Comparison of ENCODE assay signal across 12 cellular contexts in the genomic region with DNA sequence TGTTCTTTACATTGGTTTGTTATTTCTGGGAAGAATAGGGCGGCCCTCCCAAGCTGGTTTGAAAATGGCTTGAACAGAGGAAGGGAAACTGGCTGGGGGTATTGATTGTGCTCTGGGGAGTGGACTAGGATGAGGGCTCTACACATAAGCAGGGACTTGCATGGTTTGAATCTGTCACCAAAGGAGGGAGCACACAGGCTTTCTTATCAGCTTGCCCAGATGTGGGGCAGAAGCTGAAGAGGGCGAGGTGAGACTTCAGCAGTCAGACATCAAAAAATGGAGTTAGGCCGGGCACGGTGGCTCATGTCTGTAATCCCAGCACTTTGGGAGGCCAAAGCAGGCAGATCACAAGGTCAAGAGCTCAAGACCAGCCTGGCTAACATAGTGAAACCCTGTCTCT. TPM values are rescaled to one million over a fixed set of nuclear protein-coding genes. Genes with fewer than 3 reads are reported as not detected.
DNase-seq lines count a peak whose midpoint lies in the region; ATAC-seq and TF ChIP-seq lines count a peak whose summit lies in the region.
"Had no signal": no experiment of that assay in that cellular context is flagged by ENCODE, and none has a peak within 500 bp of the region (broad histone marks: within the 10 kb centered on the region; RNA-seq: fewer than 3 reads in every experiment).

No MANE protein-coding gene starts in this region.

- no peak overlapping the region for H4K91ac ChIP-seq in H9 (ENCODE audit: insufficient read length, low read depth, low read length)

- WGBS in H9 (ENCODE audit: extremely low coverage, insufficient read length, low lambda C conversion rate) = no CpG with 5 or more reads among the region's 4 CpGs

- no peak overlapping the region for H2BK20ac ChIP-seq in H9 (ENCODE audit: low read depth, low read length, poor library complexity, severe bottlenecking)

- H3K27ac Mint-ChIP-seq in activated B cell treated with CpG ODN at 0.5 μM for 24 hours = peak overlapping the region; percentile 87
- no peak overlapping the region for H3K27ac Mint-ChIP-seq in MCF 10A (ENCODE audit: low read depth, unreplicated experiment)
- H3K27ac Mint-ChIP-seq in H9 = no peak overlapping the region

- no peaks in the 10 kb centered on the region for H3K79me1 ChIP-seq in H9 (ENCODE audit: insufficient read depth, low read depth, low read length, poor library complexity, severe bottlenecking)

- H2BK12ac ChIP-seq in H9 (ENCODE audit: insufficient read length, low read depth, low read length) = no peak overlapping the region

- peaks cover 57% of the 10 kb centered on the region for H3K4me1 Mint-ChIP-seq in activated B cell treated with CpG ODN at 0.5 μM for 24 hours
- H3K4me1 Mint-ChIP-seq in MCF 10A (ENCODE audit: insufficient read depth, unreplicated experiment) = no peaks in the 10 kb centered on the region
- peaks cover 3 to 6% of the 10 kb centered on the region in 2 experiments; a peak in 3 of 4 replicates for H3K4me1 Mint-ChIP-seq in H9

- no peak for TF ChIP-seq CTCF in activated B cell treated with CpG ODN at 0.5 μM for 24 hours (IDR thresholded peaks at IDR 0.05)
- TF ChIP-seq CTCF in MCF 10A (IDR thresholded peaks at IDR 0.05; ENCODE audit: unreplicated experiment) = no peak
- no peak for TF ChIP-seq CTCF in H9 (conservative IDR thresholded peaks at IDR 0.05)

- H3K23me2 ChIP-seq in H9 (ENCODE audit: insufficient read length, low read depth, low read length, poor library complexity, severe bottlenecking) = no peaks in the 10 kb centered on the region

- H3K4me1 ChIP-seq in H9 (ENCODE audit: insufficient read depth, low read length) = no peaks in the 10 kb centered on the region
- H3K4me1 ChIP-seq: right atrium auricular region had no signal

- intact Hi-C loops in activated B cell treated with CpG ODN at 0.5 μM for 24 hours (cut with micrococcal nuclease) = loop anchor here (2.0 to 10.0 kb wide), 7 partner anchors 105 to 1923 kb away; partner anchors contain the start of genes NAPG, RAB31, RALBP1 and VAPA
- intact Hi-C loops in left colon (cut with DNase I, micrococcal nuclease) = no loop called here
- intact Hi-C loops in MCF 10A (cut with micrococcal nuclease) = no loop called here

- H3K9ac ChIP-seq in H9 (ENCODE audit: extremely low read depth, insufficient read length, low read length) = no peak overlapping the region

- no peak overlapping the region for H3K4me2 ChIP-seq in H9 (ENCODE audit: insufficient read depth, insufficient read length, low read length)

- H3K23ac ChIP-seq in H9 (ENCODE audit: insufficient read length, low read depth, low read length) = no peak overlapping the region

- no peak overlapping the region for H2BK5ac ChIP-seq in H9 (ENCODE audit: insufficient read length, low read length)

- H3K27me3 Mint-ChIP-seq in activated B cell treated with CpG ODN at 0.5 μM for 24 hours = no peaks in the 10 kb centered on the region
- peaks cover 43% of the 10 kb centered on the region for H3K27me3 Mint-ChIP-seq in MCF 10A (ENCODE audit: insufficient read depth, unreplicated experiment)
- H3K27me3 Mint-ChIP-seq in H9 (ENCODE audit: low read depth) = peaks cover 7% of the 10 kb centered on the region; the same call in 1 of the 2 replicates

- DNase-seq in activated B cell treated with CpG ODN at 0.5 μM for 24 hours = no peak
- DNase-seq in left colon = no peak
- DNase-seq in hippocampal formation (lab: John Stamatoyannopoulos, UW) = no peak
- DNase-seq in MCF 10A (ENCODE audit: unreplicated experiment) = no peak
- no peak for DNase-seq in H9
- DNase-seq: CD4-positive, CD25-positive, alpha-beta regulatory T cell; effector memory CD4-positive, alpha-beta T cell; hypothalamus had no signal

- no peaks in the 10 kb centered on the region for H3K9me3 Mint-ChIP-seq in activated B cell treated with CpG ODN at 0.5 μM for 24 hours
- H3K9me3 Mint-ChIP-seq in MCF 10A (ENCODE audit: unreplicated experiment) = no peaks in the 10 kb centered on the region
- no peaks in the 10 kb centered on the region for H3K9me3 Mint-ChIP-seq in H9

- no peaks in the 10 kb centered on the region for H3K27me3 ChIP-seq in H9 (ENCODE audit: insufficient read depth, low read length)
- H3K27me3 ChIP-seq: right atrium auricular region had no signal

- no peak overlapping the region for H2AK5ac ChIP-seq in H9 (ENCODE audit: insufficient read length, low read length)

- BruUV-seq in MCF 10A (replicated peaks; lab: Mats Ljungman, UMichigan) = no TSS peak

- no peak overlapping the region for H4K5ac ChIP-seq in H9 (ENCODE audit: insufficient read length, low read depth, low read length)

- no peak overlapping the region for H2BK15ac ChIP-seq in H9 (ENCODE audit: low read depth, low read length)

- H3K79me2 ChIP-seq in H9 (ENCODE audit: insufficient read depth, low read length) = no peaks in the 10 kb centered on the region

- no peak overlapping the region for H3T11ph ChIP-seq in H9 (ENCODE audit: low read length)

- no peaks in the 10 kb centered on the region for H4K20me1 ChIP-seq in H9 (ENCODE audit: control insufficient read depth, insufficient read depth, insufficient read length)

- H2BK120ac ChIP-seq in H9 (ENCODE audit: low read depth, low read length, poor library complexity, severe bottlenecking) = no peak overlapping the region

- no peak overlapping the region for H3K14ac ChIP-seq in H9 (ENCODE audit: insufficient read depth, low read length)

- peak; percentile 12 for ATAC-seq in GM18517 (IDR thresholded peaks at IDR 0.05; ENCODE audit: unreplicated experiment)
- ATAC-seq in GM21447 (IDR thresholded peaks at IDR 0.05; ENCODE audit: unreplicated experiment) = peak; percentile 30
- peak; percentile 16 for ATAC-seq in HG03045 (IDR thresholded peaks at IDR 0.05; ENCODE audit: unreplicated experiment)
- peak; percentile 10 for ATAC-seq in activated B cell treated with CpG ODN at 0.5 μM for 24 hours (ENCODE audit: low read depth)
- ATAC-seq in left colon = no peak

- CTCF ChIA-PET in activated B cell treated with CpG ODN at 0.5 μM for 24 hours (lab: Charles Lee) (no interaction called here), MCF 10A (lab: Yijun Ruan, JAX) (interaction anchor here (0.7 kb wide), 1 partner anchor 329 kb away, joined by 3 read pairs; no protein-coding TSS in a partner anchor)

- no peak overlapping the region for H3K18ac ChIP-seq in H9 (ENCODE audit: insufficient read length, low read depth, low read length)

- no peak overlapping the region for H3K56ac ChIP-seq in H9 (ENCODE audit: insufficient read length, low read depth, low read length)

- no peak overlapping the region for H2AFZ ChIP-seq in H9 (ENCODE audit: low read length)

- POLR2A ChIA-PET in activated B cell treated with CpG ODN at 0.5 μM for 24 hours (lab: Charles Lee) (interaction anchor here (0.8 to 1.4 kb wide), 2 partner anchors 8 to 464 kb away, joined by 3 to 6 read pairs; no protein-coding TSS in a partner anchor), MCF 10A (lab: Yijun Ruan, JAX) (interaction anchor here (0.6 kb wide), 1 partner anchor 25 kb away, joined by 3 read pairs; no protein-coding TSS in a partner anchor)

- H3K36me3 Mint-ChIP-seq in activated B cell treated with CpG ODN at 0.5 μM for 24 hours (ENCODE audit: low read depth) = no peaks in the 10 kb centered on the region
- no peaks in the 10 kb centered on the region for H3K36me3 Mint-ChIP-seq in MCF 10A (ENCODE audit: insufficient read depth, unreplicated experiment)
- no peaks in the 10 kb centered on the region for H3K36me3 Mint-ChIP-seq in H9 (ENCODE audit: insufficient read depth in 1 of 3, low read depth in 3 of 3)
- H3K36me3 Mint-ChIP-seq: CD4-positive, CD25-positive, alpha-beta regulatory T cell had no signal

- H4K8ac ChIP-seq in H9 (replicated peaks; ENCODE audit: insufficient read length, low read depth, low read length) = no peak overlapping the region

- no peak overlapping the region for H3K4ac ChIP-seq in H9 (ENCODE audit: low read depth, low read length)

- H3K4me3 Mint-ChIP-seq in activated B cell treated with CpG ODN at 0.5 μM for 24 hours (peak overlapping the region; percentile 40), MCF 10A (ENCODE audit: unreplicated experiment) (no peak overlapping the region), H9 (no peak overlapping the region)

- no peaks in the 10 kb centered on the region for H3K9me3 ChIP-seq in H9 (ENCODE audit: control insufficient read depth, low read depth, low read length)
- H3K9me3 ChIP-seq: right atrium auricular region had no signal

- H3K27ac ChIP-seq in H9 (ENCODE audit: insufficient read length, low read depth, low read length) = no peak overlapping the region
- H3K27ac ChIP-seq: right atrium auricular region had no signal

RNA-seq across cellular contexts. Expression of gene RAB12, which starts 7.2 kb away (rescaled TPM):
- total RNA-seq in activated B cell treated with CpG ODN at 0.5 μM for 24 hours (25.3 and 27.5 TPM in 2 replicates), left colon (10 to 100 TPM; 15.8 to 17.4 TPM), MCF 10A (2022) (27.8 and 28.4 TPM in 2 replicates), H9 (2021) (49.4 and 51.3 TPM in 2 replicates)
